ENCODE assay signal across 8 cellular contexts in genomic region chr10:128124813-128125403, GRCh38. TPM values are rescaled to one million over a fixed set of nuclear protein-coding genes. Genes with fewer than 3 reads are reported as not detected.
DNase-seq lines count a peak whose midpoint lies in the region; ATAC-seq and TF ChIP-seq lines count a peak whose summit lies in the region.

No MANE protein-coding gene starts in this region.

- 100% methylated on average over 2 of the region's 11 CpGs for WGBS in mesendoderm (ENCODE audit: extremely low coverage, insufficient coverage, low lambda C conversion rate)

- TF ChIP-seq CTCF in BJ (IDR thresholded peaks at IDR 0.05; ENCODE audit: insufficient read depth, low read depth, low read length) (no peak), right atrium auricular region (IDR thresholded peaks at IDR 0.05) (no peak)

- no peak for ATAC-seq in activated naive CD8-positive, alpha-beta T cell treated with anti-CD3 and anti-CD28 coated beads, Interleukin-2, amount 10 ng/mL, durations not matched to agents 7 days and 5 days (ENCODE audit: low read depth)

- peaks cover 21% of the 10 kb centered on the region for H3K79me2 ChIP-seq in mesendoderm (ENCODE audit: control insufficient read depth, insufficient read depth, low read length)

- no peaks in the 10 kb centered on the region for H3K9me3 Mint-ChIP-seq in activated naive CD8-positive, alpha-beta T cell treated with anti-CD3 and anti-CD28 coated beads, Interleukin-2, amount 10 ng/mL, durations not matched to agents 7 days and 5 days

- H3K9me3 ChIP-seq in right atrium auricular region = no peaks in the 10 kb centered on the region

- H2BK5ac ChIP-seq in mesendoderm (ENCODE audit: low read length) = no peak overlapping the region

- H2AK5ac ChIP-seq in mesendoderm (ENCODE audit: low read length) = no peak overlapping the region

- H3K27me3 Mint-ChIP-seq in activated naive CD8-positive, alpha-beta T cell treated with anti-CD3 and anti-CD28 coated beads, Interleukin-2, amount 10 ng/mL, durations not matched to agents 7 days and 5 days = peaks cover 8% of the 10 kb centered on the region

- H2BK120ac ChIP-seq in mesendoderm (ENCODE audit: low read depth, low read length) = no peak overlapping the region

- H3K4me1 ChIP-seq in mesendoderm (ENCODE audit: control insufficient read depth, low read depth, low read length) (peaks cover 6% of the 10 kb centered on the region), right atrium auricular region (peaks cover 0 to 23% of the 10 kb centered on the region in 2 donors)

- no peak overlapping the region for H4K8ac ChIP-seq in mesendoderm (ENCODE audit: low read depth, low read length)

- H3K4ac ChIP-seq in mesendoderm (ENCODE audit: low read depth, low read length) = no peak overlapping the region

- peak overlapping the region; percentile 99 for H3K4me3 Mint-ChIP-seq in activated naive CD8-positive, alpha-beta T cell treated with anti-CD3 and anti-CD28 coated beads, Interleukin-2, amount 10 ng/mL, durations not matched to agents 7 days and 5 days

- H3K4me3 ChIP-seq in BJ (ENCODE audit: low read depth, low read length) = peak overlapping the region; percentile 83
- H3K4me3 ChIP-seq in mesendoderm (ENCODE audit: low read length) = peak overlapping the region; percentile 91
- peak overlapping the region in 1 of 2 donors; percentile 68 for H3K4me3 ChIP-seq in right atrium auricular region

- POLR2A ChIA-PET in BJ (lab: Charles Lee) = no interaction called here
- POLR2A ChIA-PET in activated naive CD8-positive, alpha-beta T cell treated with anti-CD3 and anti-CD28 coated beads, Interleukin-2, amount 10 ng/mL, durations not matched to agents 7 days and 5 days (lab: Charles Lee) = interaction anchor here (1.1 to 3.1 kb wide), 14 partner anchors 9 to 87 kb away, joined by 3 to 28 read pairs (median 6); no protein-coding TSS in a partner anchor

- H3K79me1 ChIP-seq in mesendoderm (ENCODE audit: low read length) = peaks cover 9% of the 10 kb centered on the region

- DNase-seq in BJ (ENCODE audit: low read depth) (no peak), HK-2 (ENCODE audit: unreplicated experiment) (peak; percentile 24), mesendoderm (peak; percentile 3), NK-92 (lab: John Stamatoyannopoulos, UW; ENCODE audit: unreplicated experiment) (no peak), NCI-H2196 (lab: John Stamatoyannopoulos, UW; ENCODE audit: unreplicated experiment) (no peak), right atrium auricular region (ENCODE audit: low spot score) (no peak), iPS-NIHi11 (ENCODE audit: low spot score) (no peak)
- DNase-seq in activated naive CD8-positive, alpha-beta T cell treated with anti-CD3 and anti-CD28 coated beads, Interleukin-2, amount 10 ng/mL, durations not matched to agents 7 days and 5 days = no peak

- peak overlapping the region; percentile 95 for H3K27ac Mint-ChIP-seq in activated naive CD8-positive, alpha-beta T cell treated with anti-CD3 and anti-CD28 coated beads, Interleukin-2, amount 10 ng/mL, durations not matched to agents 7 days and 5 days

- H3K36me3 Mint-ChIP-seq in activated naive CD8-positive, alpha-beta T cell treated with anti-CD3 and anti-CD28 coated beads, Interleukin-2, amount 10 ng/mL, durations not matched to agents 7 days and 5 days = peaks cover 43% of the 10 kb centered on the region

- H3K27ac ChIP-seq in mesendoderm (ENCODE audit: low read depth, low read length) = no peak overlapping the region
- no peak overlapping the region for H3K27ac ChIP-seq in right atrium auricular region

- H3K9ac ChIP-seq in mesendoderm (ENCODE audit: low read length) = peak overlapping the region; percentile 93

- H2BK15ac ChIP-seq in mesendoderm (replicated peaks; ENCODE audit: low read depth) = no peak overlapping the region

- H3K4me1 Mint-ChIP-seq in activated naive CD8-positive, alpha-beta T cell treated with anti-CD3 and anti-CD28 coated beads, Interleukin-2, amount 10 ng/mL, durations not matched to agents 7 days and 5 days = peaks cover 43% of the 10 kb centered on the region

- H3K27me3 ChIP-seq in BJ (ENCODE audit: control insufficient read depth, insufficient read depth, low read length) = no peaks in the 10 kb centered on the region
- no peaks in the 10 kb centered on the region for H3K27me3 ChIP-seq in mesendoderm (ENCODE audit: insufficient read depth, low read length, poor library complexity)
- H3K27me3 ChIP-seq in right atrium auricular region = peaks cover 0 to 11% of the 10 kb centered on the region in 2 donors

- no peak overlapping the region for H4K5ac ChIP-seq in mesendoderm (ENCODE audit: low read length)

- H3K4me2 ChIP-seq in mesendoderm (ENCODE audit: low read length) = peak overlapping the region; percentile 17

- H3K56ac ChIP-seq in mesendoderm (ENCODE audit: low read length) = peak overlapping the region; percentile 92

- no peak overlapping the region for H3K18ac ChIP-seq in mesendoderm (ENCODE audit: low read length)

- no peak overlapping the region for H3K23ac ChIP-seq in mesendoderm (ENCODE audit: low read length)

- no peaks in the 10 kb centered on the region for H3K36me3 ChIP-seq in BJ (ENCODE audit: control insufficient read depth, insufficient read depth, low read length)
- no peaks in the 10 kb centered on the region for H3K36me3 ChIP-seq in mesendoderm (ENCODE audit: control insufficient read depth, insufficient read depth, low read length)
- H3K36me3 ChIP-seq in right atrium auricular region = no peaks in the 10 kb centered on the region

- CTCF ChIA-PET in BJ (lab: Yijun Ruan, JAX) = interaction anchor here (2.1 kb wide), 1 partner anchor 56 kb away, joined by 9 read pairs; no protein-coding TSS in a partner anchor

RNA-seq across cellular contexts. Expression of gene MKI67, which starts 1.3 kb away (rescaled TPM):
- 11.8 and 12.5 TPM in 2 replicates for polyA plus RNA-seq in BJ (2011; rRNA removed)
- 14.9 and 25.3 TPM in 2 replicates for polyA minus RNA-seq in BJ (2011; rRNA and poly(A)+ RNA removed)
- total RNA-seq in activated naive CD8-positive, alpha-beta T cell treated with anti-CD3 and anti-CD28 coated beads, Interleukin-2, amount 10 ng/mL, durations not matched to agents 7 days and 5 days = 100 to 1,000 TPM; 256 to 280 TPM
- polyA plus RNA-seq in mesendoderm (2013, experiment 1 of 2) = 30.3 TPM
- polyA plus RNA-seq in mesendoderm (2013, experiment 2 of 2) = 29.7 TPM
- total RNA-seq in right atrium auricular region = 1 to 10 TPM in 1 of 2 donors, under 1 TPM in 1; 0.35 to 4.0 TPM

Comparison
In these comparisons a context has a peak if more than half of its experiments do, and no peak if none do; other contexts are left out.
1. DNase-seq: peak in HK-2 (single experiment) and mesendoderm (single experiment); none in BJ (single experiment), activated naive CD8-positive, alpha-beta T cell treated with anti-CD3 and anti-CD28 coated beads, Interleukin-2, amount 10 ng/mL, durations not matched to agents 7 days and 5 days (single experiment), NK-92 (single experiment), NCI-H2196 (single experiment), right atrium auricular region (single experiment) and iPS-NIHi11 (single experiment).
2. RNA of gene MKI67, which starts 1.3 kb away (total RNA-seq): 256 to 280 TPM in activated naive CD8-positive, alpha-beta T cell treated with anti-CD3 and anti-CD28 coated beads, Interleukin-2, amount 10 ng/mL, durations not matched to agents 7 days and 5 days; 0.35 to 4.0 TPM in right atrium auricular region; every median in the first group is over 10 times any median in the second.